Comparison of ENCODE assay signal across 10 cellular contexts in genomic region chrX:1507511-1508463, GRCh38. TPM values are rescaled to one million over a fixed set of nuclear protein-coding genes. Genes with fewer than 3 reads are reported as not detected.
DNase-seq lines count a peak whose midpoint lies in the region; ATAC-seq and TF ChIP-seq lines count a peak whose summit lies in the region.
"Had no signal": no experiment of that assay in that cellular context is flagged by ENCODE, and none has a peak within 500 bp of the region (broad histone marks: within the 10 kb centered on the region; RNA-seq: fewer than 3 reads in every experiment).

No MANE protein-coding gene starts in this region.

- peak; percentile 83 for ATAC-seq in GM18870 (IDR thresholded peaks at IDR 0.05; ENCODE audit: unreplicated experiment)
- peak; percentile 64 for ATAC-seq in HG02678 (IDR thresholded peaks at IDR 0.05; ENCODE audit: unreplicated experiment)
- ATAC-seq in lower lobe of right lung: peak; percentile 64 to 72
- ATAC-seq: K562 had no signal

- intact Hi-C loops in lower lobe of right lung (cut with DNase I): no loop called here

- no peak for TF ChIP-seq CTCF in lower lobe of right lung (IDR thresholded peaks at IDR 0.05)

- H3K27me3 ChIP-seq in lower lobe of right lung (ENCODE audit: low read depth): no peaks in the 10 kb centered on the region
- no peaks in the 10 kb centered on the region for H3K27me3 ChIP-seq in HAP-1 (ENCODE audit: low read depth)

- peaks cover 5% of the 10 kb centered on the region for H3K4me1 ChIP-seq in lower lobe of right lung
- H3K4me1 ChIP-seq in HAP-1: no peaks in the 10 kb centered on the region

- H3K9me3 ChIP-seq in lower lobe of right lung: no peaks in the 10 kb centered on the region
- H3K9me3 ChIP-seq in HAP-1: no peaks in the 10 kb centered on the region

- H3K4me3 ChIP-seq in lower lobe of right lung (no peak overlapping the region), HAP-1 (no peak overlapping the region)
- H3K4me3 ChIP-seq: K562 had no signal

- DNase-seq in OCI-M1 (lab: John Stamatoyannopoulos, UW) (peak; percentile 58), lower lobe of right lung (peak; percentile 60), HAP-1 (ENCODE audit: low spot score in 2 of 2) (no peak), HuH-7 (ENCODE audit: low spot score) (no peak), DMS 273 (lab: John Stamatoyannopoulos, UW; ENCODE audit: unreplicated experiment) (no peak), DMS53 (lab: John Stamatoyannopoulos, UW) (no peak)

- in situ Hi-C loops in HAP-1 (cut with MboI; ENCODE audit: low sequenced_read_pairs): no loop called here

- H3K27ac ChIP-seq in lower lobe of right lung: no peak overlapping the region

- H3K36me3 ChIP-seq in lower lobe of right lung: no peaks in the 10 kb centered on the region
- no peaks in the 10 kb centered on the region for H3K36me3 ChIP-seq in HAP-1 (replicated peaks)

RNA-seq across cellular contexts. Expression of gene P2RY8, which starts 29.2 kb away (rescaled TPM):
- 3.0 TPM for total RNA-seq in lower lobe of right lung
- total RNA-seq: pulmonary artery endothelial cell had no signal

RNA-seq across cellular contexts. Expression of gene ASMTL, which starts 55.1 kb away (rescaled TPM):
- total RNA-seq in lower lobe of right lung: 19.1 TPM

Comparison
In these comparisons a context has a peak if more than half of its experiments do, and no peak if none do; other contexts are left out.
1. DNase-seq: peak in OCI-M1 (single experiment) and lower lobe of right lung (single experiment); none in HAP-1 (0 of 2), HuH-7 (single experiment), DMS 273 (single experiment) and DMS53 (single experiment).
2. Peak in every context shown above with its lines, with median percentiles within 50 percentile points of each other: ATAC-seq.